29 cellular contexts compared by ENCODE assay signal in genomic region chr6:73719041-73719440, GRCh38.
"Had no signal": no experiment of that assay in that cellular context is flagged by ENCODE, and none has a peak within 500 bp of the region (broad histone marks: within the 10 kb centered on the region; RNA-seq: fewer than 3 reads in every experiment).

No MANE protein-coding gene starts in this region.

- H3K4me3 ChIP-seq: coronary artery, dorsolateral prefrontal cortex, esophagus squamous epithelium, gastrocnemius medialis, heart right ventricle, left lung, lower lobe of right lung, mucosa of descending colon had no signal

- H3K27ac Mint-ChIP-seq: effector memory CD8-positive, alpha-beta T cell; endodermal cell; mesothelial cell of epicardium; naive B cell had no signal

- H3K36me3 ChIP-seq: gastrocnemius medialis, heart right ventricle, left lung, lower lobe of right lung had no signal

- FAIRE-seq: colon, endometrium, islet of Langerhans, keratinocyte had no signal

- H3K9me3 Mint-ChIP-seq: effector memory CD8-positive, alpha-beta T cell; endodermal cell; naive B cell had no signal

- H3K27ac ChIP-seq: coronary artery, dorsolateral prefrontal cortex, epithelial cell of prostate, esophagus squamous epithelium, gastrocnemius medialis, heart right ventricle, left lung, lower lobe of right lung had no signal

- H3K4me3 Mint-ChIP-seq: effector memory CD8-positive, alpha-beta T cell; endodermal cell; mesothelial cell of epicardium; naive B cell had no signal

- H3K9me3 ChIP-seq: esophagus squamous epithelium, gastrocnemius medialis, lower lobe of right lung, mucosa of descending colon had no signal

- H3K27me3 Mint-ChIP-seq: naive B cell had no signal

- DNase-seq: dermis blood vessel endothelial cell; dorsolateral prefrontal cortex; effector CD8-positive, alpha-beta T cell; effector memory CD8-positive, alpha-beta T cell; endodermal cell; erythroblast; esophagus squamous epithelium; foreskin fibroblast; foreskin melanocyte; gastrocnemius medialis; glutamatergic neuron; head of caudate nucleus; heart right ventricle; hippocampal formation; left cardiac atrium; left lung; left ventricle myocardium superior; lower lobe of right lung; mesenchymal stem cell; mucosa of descending colon; naive B cell had no signal

- H3K4me1 ChIP-seq: gastrocnemius medialis had no signal

- H3K27me3 ChIP-seq: dorsolateral prefrontal cortex, esophagus squamous epithelium, gastrocnemius medialis, heart right ventricle, left lung had no signal

- ATAC-seq: effector memory CD8-positive, alpha-beta T cell; esophagus mucosa; gastrocnemius medialis; heart right ventricle; left cardiac atrium; left lung; left ventricle myocardium superior; lower lobe of right lung; mucosa of descending colon had no signal

- H3K36me3 Mint-ChIP-seq: naive B cell had no signal
